1 cellular context compared by ENCODE assay signal in genomic region chr10:72276421-72277339, GRCh38.
TF ChIP-seq lines count a peak whose summit lies in the region.

No MANE protein-coding gene starts in this region.

TF ChIP-seq in HepG2, 621 proteins besides CTCF, POLR2A, EP300 and RAD21 (continued from another document and continues in another):
- TF ChIP-seq NFAT5 (CRISPR knock-in tag; IDR thresholded peaks at IDR 0.05) (no peak), ZNF598 (CRISPR knock-in tag; IDR thresholded peaks at IDR 0.05; ENCODE audit: borderline replicate concordance) (peak; percentile 91; the same call in 1 of the 2 replicates), ZNF446 (CRISPR knock-in tag; IDR thresholded peaks at IDR 0.05) (no peak), ZNF354B (CRISPR knock-in tag; IDR thresholded peaks at IDR 0.05) (0 out of 2 replicates have a peak, but pooled peaks have one; percentile 72), YEATS2 (CRISPR knock-in tag; IDR thresholded peaks at IDR 0.05; ENCODE audit: borderline replicate concordance) (no peak), ZNF704 (CRISPR knock-in tag; IDR thresholded peaks at IDR 0.05; ENCODE audit: borderline replicate concordance) (0 out of 2 replicates have a peak, but pooled peaks have one; percentile 50), MAX (IDR thresholded peaks at IDR 0.05) (no peak; the same call in 1 of the 2 replicates), RBM22 (optimal IDR thresholded peaks at IDR 0.05; ENCODE audit: low read length) (peak; percentile 96), SKIL (CRISPR knock-in tag; IDR thresholded peaks at IDR 0.05; ENCODE audit: borderline replicate concordance) (peak; percentile 81), YEATS4 (CRISPR knock-in tag; IDR thresholded peaks at IDR 0.05; ENCODE audit: borderline replicate concordance) (peak; percentile 37; the same call in 1 of the 2 replicates), GZF1 (CRISPR knock-in tag; IDR thresholded peaks at IDR 0.05) (peak; percentile 70; the same call in 1 of the 2 replicates), RNF219 (CRISPR knock-in tag; IDR thresholded peaks at IDR 0.05) (no peak), LBX2 (CRISPR knock-in tag; IDR thresholded peaks at IDR 0.05; ENCODE audit: borderline replicate concordance) (no peak), TSC22D2 (CRISPR knock-in tag; IDR thresholded peaks at IDR 0.05; ENCODE audit: borderline replicate concordance) (0 out of 2 replicates have a peak, but pooled peaks have one; percentile 43), ADNP (CRISPR knock-in tag; IDR thresholded peaks at IDR 0.05) (no peak), ZNF33A (CRISPR knock-in tag; IDR thresholded peaks at IDR 0.05; ENCODE audit: borderline replicate concordance) (no peak), THAP11 (CRISPR knock-in tag; IDR thresholded peaks at IDR 0.05) (peak; percentile 65), SP140L (CRISPR knock-in tag; IDR thresholded peaks at IDR 0.05; ENCODE audit: borderline replicate concordance) (0 out of 2 replicates have a peak, but pooled peaks have one; percentile 31), STAG1 (CRISPR knock-in tag; IDR thresholded peaks at IDR 0.05) (0 out of 2 replicates have a peak, but pooled peaks have one; percentile 9), SRY (CRISPR knock-in tag; IDR thresholded peaks at IDR 0.05) (no peak), MEIS2 (CRISPR knock-in tag; IDR thresholded peaks at IDR 0.05) (no peak), ZNF12 (CRISPR knock-in tag; IDR thresholded peaks at IDR 0.05) (peak; percentile 76), CCDC6 (CRISPR knock-in tag; IDR thresholded peaks at IDR 0.05) (peak; percentile 75), ZNF20 (CRISPR knock-in tag; IDR thresholded peaks at IDR 0.05) (no peak), TCF12 (IDR thresholded peaks at IDR 0.05) (no peak), TCF12 (CRISPR knock-in tag; IDR thresholded peaks at IDR 0.05) (no peak), GATAD2A (CRISPR knock-in tag; IDR thresholded peaks at IDR 0.05) (peak; percentile 87), ZNF552 (CRISPR knock-in tag; IDR thresholded peaks at IDR 0.05; ENCODE audit: borderline replicate concordance) (no peak), BRD4 (CRISPR knock-in tag; IDR thresholded peaks at IDR 0.05) (no peak), MAFF (IDR thresholded peaks at IDR 0.05; ENCODE audit: low read depth, low read length) (no peak), NFIC (IDR thresholded peaks at IDR 0.05; ENCODE audit: low read length) (no peak; the same call in 1 of the 2 replicates), ZNF891 (CRISPR knock-in tag; IDR thresholded peaks at IDR 0.05) (0 out of 2 replicates have a peak, but pooled peaks have one; percentile 13), FOXA3 (CRISPR knock-in tag; IDR thresholded peaks at IDR 0.05) (peak; percentile 86), HNRNPUL1 (IDR thresholded peaks at IDR 0.05; ENCODE audit: low read depth, low read length) (no peak), HHEX (CRISPR knock-in tag; IDR thresholded peaks at IDR 0.05) (no peak), ZBTB26 (CRISPR knock-in tag; IDR thresholded peaks at IDR 0.05; ENCODE audit: borderline replicate concordance) (peak; percentile 37; the same call in 1 of the 2 replicates), ZNF292 (CRISPR knock-in tag; IDR thresholded peaks at IDR 0.05; ENCODE audit: borderline replicate concordance, low read depth) (no peak; the same call in none of the 2 replicates), ZNF335 (CRISPR knock-in tag; IDR thresholded peaks at IDR 0.05) (no peak; the same call in 1 of the 2 replicates), ZNF350 (CRISPR knock-in tag; IDR thresholded peaks at IDR 0.05; ENCODE audit: borderline replicate concordance, low read depth) (no peak; the same call in 1 of the 2 replicates), JUN (CRISPR knock-in tag; IDR thresholded peaks at IDR 0.05) (no peak), GMEB1 (CRISPR knock-in tag; IDR thresholded peaks at IDR 0.05; ENCODE audit: borderline replicate concordance) (0 out of 2 replicates have a peak, but pooled peaks have one; percentile 35), ZNF430 (CRISPR knock-in tag; IDR thresholded peaks at IDR 0.05) (no peak), TEAD2 (CRISPR knock-in tag; IDR thresholded peaks at IDR 0.05) (no peak), ZNF512 (CRISPR knock-in tag; IDR thresholded peaks at IDR 0.05) (no peak), ZBTB49 (CRISPR knock-in tag; IDR thresholded peaks at IDR 0.05; ENCODE audit: borderline replicate concordance) (no peak), FLYWCH1 (CRISPR knock-in tag; IDR thresholded peaks at IDR 0.05) (no peak), SOX13 (IDR thresholded peaks at IDR 0.05) (no peak; the same call in 1 of the 2 replicates), SOX13 (CRISPR knock-in tag; conservative IDR thresholded peaks at IDR 0.05 in 1 of 2, IDR thresholded peaks at IDR 0.05 in 1 of 2) (peak in 1 of 2 experiments; percentile 73; a peak in 2 of 4 replicates), SKI (IDR thresholded peaks at IDR 0.05; ENCODE audit: partially characterized antibody) (no peak)
